Comparison of ENCODE assay signal across 21 cellular contexts in genomic region chr10:47127188-47127587, GRCh38.
A peak's percentile ranks its signal among the peaks of the same experiment; 100 is the strongest.
DNase-seq lines count a peak whose midpoint lies in the region; FAIRE-seq and TF ChIP-seq lines count a peak whose summit lies in the region.
"Had no signal": no experiment of that assay in that cellular context is flagged by ENCODE, and none has a peak within 500 bp of the region (broad histone marks: within the 10 kb centered on the region; RNA-seq: fewer than 3 reads in every experiment).

No MANE protein-coding gene starts in this region.

- H3K27ac ChIP-seq in H9 (ENCODE audit: insufficient read length, low read depth, low read length) (no peak overlapping the region), KOPT-K1 (ENCODE audit: low read depth, low read length, poor library complexity, severe bottlenecking) (peak overlapping the region; percentile 93), H1 (ENCODE audit: low read depth, low read length) (no peak overlapping the region), ovary (no peak overlapping the region)
- H3K27ac ChIP-seq: SJSA1 had no signal

- H2BK120ac ChIP-seq in H9 (ENCODE audit: low read depth, low read length, poor library complexity, severe bottlenecking) (no peak overlapping the region), H1 (replicated peaks; ENCODE audit: low read depth, low read length) (no peak overlapping the region)

- H4K20me1 ChIP-seq in H9 (ENCODE audit: control insufficient read depth, insufficient read depth, insufficient read length) (no peaks in the 10 kb centered on the region), H1 (replicated peaks in 1 of 2; ENCODE audit: control insufficient read depth in 1 of 2, insufficient read depth in 2 of 2, low read length in 2 of 2) (no peaks in the 10 kb centered on the region)

- peaks cover 0 to 1% (median 0%) of the 10 kb centered on the region in 3 experiments; a peak in 1 of 7 replicates for H3K36me3 Mint-ChIP-seq in H9 (ENCODE audit: insufficient read depth in 1 of 3, low read depth in 3 of 3)
- H3K36me3 Mint-ChIP-seq in type B pancreatic cell, result no peaks in the 10 kb centered on the region
- no peaks in the 10 kb centered on the region for H3K36me3 Mint-ChIP-seq in HFFc6 (ENCODE audit: low read depth)
- H3K36me3 Mint-ChIP-seq: CD4-positive, CD25-positive, alpha-beta regulatory T cell had no signal

- H2BK15ac ChIP-seq in H9 (ENCODE audit: low read depth, low read length), result no peak overlapping the region
- no peak overlapping the region for H2BK15ac ChIP-seq in H1 (ENCODE audit: low read length)

- no peak overlapping the region for H3T11ph ChIP-seq in H9 (ENCODE audit: low read length)

- H3K9me3 Mint-ChIP-seq in H9 (peaks cover 5 to 6% of the 10 kb centered on the region in 2 experiments; a peak in 3 of 5 replicates), type B pancreatic cell (peaks cover 4% of the 10 kb centered on the region), HFFc6 (no peaks in the 10 kb centered on the region)

- H3K23me2 ChIP-seq in H9 (ENCODE audit: insufficient read length, low read depth, low read length, poor library complexity, severe bottlenecking) (no peaks in the 10 kb centered on the region), H1 (ENCODE audit: low read depth, low read length) (peaks cover 2% of the 10 kb centered on the region; the same call in 1 of the 2 replicates)

- H2AFZ ChIP-seq in H9 (ENCODE audit: low read length), result no peak overlapping the region
- H2AFZ ChIP-seq in H1 (ENCODE audit: low read length), result peak overlapping the region; percentile 72; the same call in 1 of the 2 replicates

- CTCF ChIA-PET in H1 (lab: Charles Lee; ENCODE audit: partially characterized antibody), result interaction anchor here (1.2 to 1.3 kb wide), 3 partner anchors 14 to 26 kb away, joined by 3 to 5 read pairs (median 3); no protein-coding TSS in a partner anchor

- H3K9ac ChIP-seq in H9 (ENCODE audit: extremely low read depth, insufficient read length, low read length) (no peak overlapping the region), H1 (replicated peaks in 1 of 4; ENCODE audit: extremely low read depth in 1 of 4, low read depth in 3 of 4, low read length in 3 of 4) (no peak overlapping the region)

- H3K4me1 ChIP-seq in H9 (ENCODE audit: insufficient read depth, low read length), result no peaks in the 10 kb centered on the region
- H3K4me1 ChIP-seq in H1 (replicated peaks in 1 of 4; ENCODE audit: control insufficient read depth in 3 of 4, insufficient read depth in 4 of 4, low read length in 3 of 4), result no peaks in the 10 kb centered on the region
- H3K4me1 ChIP-seq in ovary (ENCODE audit: insufficient read depth), result no peaks in the 10 kb centered on the region
- H3K4me1 ChIP-seq: Caco-2, SJSA1 had no signal

- H3K4me3 Mint-ChIP-seq in H9 (no peak overlapping the region), type B pancreatic cell (no peak overlapping the region), HFFc6 (no peak overlapping the region)
- H3K4me3 Mint-ChIP-seq: CD4-positive, CD25-positive, alpha-beta regulatory T cell had no signal

- H4K8ac ChIP-seq in H9 (replicated peaks; ENCODE audit: insufficient read length, low read depth, low read length), result peak overlapping the region; percentile 91
- H4K8ac ChIP-seq in H1 (ENCODE audit: extremely low read depth, insufficient read depth, low read length), result no peak overlapping the region

- DNase-seq in H9 (no peak), H1 (ENCODE audit: low read depth in 1 of 2, low spot score in 2 of 2) (no peak), type B pancreatic cell (ENCODE audit: extremely low spot score, unreplicated experiment) (peak; percentile 22), HFFc6 (no peak), ovary (no peak)
- DNase-seq in stimulated activated CD4-positive, alpha-beta T cell treated with anti-CD3 and anti-CD28 coated beads, Interleukin-2, amount 100 ng/mL, for 24 hours, result no peak
- DNase-seq: Caco-2; CD4-positive, CD25-positive, alpha-beta regulatory T cell; DMS 273 treated with DMSO at 0.1 percent for 48 hours; DMS79 treated with DMSO at 0.1 percent for 48 hours; GOT3; NCI-H1092 treated with DMSO at 0.1 percent for 48 hours; NCI-H1436 treated with DMSO at 0.1 percent for 48 hours; NCI-H2029; NCI-H2227 treated with DMSO at 0.1 percent for 48 hours; NCI-H524; NCI-H82 had no signal

- intact Hi-C loops in ovary (cut with DNase I), result no loop called here

- POLR2A ChIA-PET in H1 (lab: Charles Lee; ENCODE audit: partially characterized antibody), result interaction anchor here (1.0 kb wide), 1 partner anchor 97 kb away, joined by 3 read pairs; no protein-coding TSS in a partner anchor

- peaks cover 3 to 8% of the 10 kb centered on the region in 2 experiments for H3K4me1 Mint-ChIP-seq in H9
- no peaks in the 10 kb centered on the region for H3K4me1 Mint-ChIP-seq in type B pancreatic cell (ENCODE audit: unreplicated experiment)
- H3K4me1 Mint-ChIP-seq in HFFc6 (ENCODE audit: low read depth), result no peaks in the 10 kb centered on the region

- H3K27me3 Mint-ChIP-seq in H9 (ENCODE audit: low read depth) (no peaks in the 10 kb centered on the region; the same call in 1 of the 2 replicates), type B pancreatic cell (no peaks in the 10 kb centered on the region), HFFc6 (ENCODE audit: insufficient read depth) (peaks cover 13% of the 10 kb centered on the region)

- H2AK5ac ChIP-seq in H9 (ENCODE audit: insufficient read length, low read length) (no peak overlapping the region), H1 (ENCODE audit: low read depth, low read length) (no peak overlapping the region)

- TF ChIP-seq POLR2A in H1 (IDR thresholded peaks at IDR 0.05; ENCODE audit: control extremely low read depth in 1 of 2, low read depth in 2 of 2, low read length in 2 of 2) (no peak), ovary (IDR thresholded peaks at IDR 0.05) (no peak)

- H3K14ac ChIP-seq in H9 (ENCODE audit: insufficient read depth, low read length), result peak overlapping the region; percentile 21; the same call in 1 of the 2 replicates
- H3K14ac ChIP-seq in H1 (ENCODE audit: insufficient read length), result no peak overlapping the region

- H3K56ac ChIP-seq in H9 (ENCODE audit: insufficient read length, low read depth, low read length), result no peak overlapping the region
- H3K56ac ChIP-seq in H1 (replicated peaks; ENCODE audit: insufficient read length, low read depth, low read length), result no peak overlapping the region

- no peak overlapping the region for H2BK20ac ChIP-seq in H9 (ENCODE audit: low read depth, low read length, poor library complexity, severe bottlenecking)
- H2BK20ac ChIP-seq in H1 (ENCODE audit: low read length), result no peak overlapping the region

- no peaks in the 10 kb centered on the region for H3K27me3 ChIP-seq in H9 (ENCODE audit: insufficient read depth, low read length)
- H3K27me3 ChIP-seq in H1 (replicated peaks in 1 of 4; ENCODE audit: control insufficient read depth in 3 of 4, extremely low read depth in 1 of 4, insufficient read depth in 3 of 4, low read length in 3 of 4), result no peaks in the 10 kb centered on the region
- H3K27me3 ChIP-seq in ovary, result no peaks in the 10 kb centered on the region
- H3K27me3 ChIP-seq: SJSA1 had no signal

- H3K4me3 ChIP-seq in H1 (ENCODE audit: extremely low read depth in 1 of 4, insufficient read depth in 2 of 4, low read depth in 3 of 4, low read length in 4 of 4) (no peak overlapping the region), ovary (no peak overlapping the region)
- H3K4me3 ChIP-seq: SJSA1 had no signal

- no peak for TF ChIP-seq RAD21 in H1 (IDR thresholded peaks at IDR 0.05 in 1 of 2, conservative IDR thresholded peaks at IDR 0.05 in 1 of 2; ENCODE audit: low read depth in 2 of 2, low read length in 2 of 2)

- H3K4ac ChIP-seq in H9 (ENCODE audit: low read depth, low read length) (no peak overlapping the region), H1 (replicated peaks; ENCODE audit: insufficient read length, low read depth, low read length) (no peak overlapping the region)

- no peak for TF ChIP-seq CTCF in H9 (conservative IDR thresholded peaks at IDR 0.05)
- no peak for TF ChIP-seq CTCF in H1 (IDR thresholded peaks at IDR 0.05; ENCODE audit: control extremely low read depth in 1 of 3, insufficient read depth in 1 of 3, low read depth in 1 of 3, low read length in 3 of 3)
- no peak for TF ChIP-seq CTCF in type B pancreatic cell (conservative IDR thresholded peaks at IDR 0.05)
- no peak for TF ChIP-seq CTCF in HFFc6 (IDR thresholded peaks at IDR 0.05)
- no peak for TF ChIP-seq CTCF in ovary (IDR thresholded peaks at IDR 0.05)

- no peak for FAIRE-seq in H1 (lab: Jason Lieb, UNC)
- FAIRE-seq: GM12891, RCC 7860 had no signal

- no peak overlapping the region for H3K4me2 ChIP-seq in H9 (ENCODE audit: insufficient read depth, insufficient read length, low read length)
- H3K4me2 ChIP-seq in H1 (ENCODE audit: insufficient read depth in 1 of 2, low read depth in 2 of 2, low read length in 2 of 2), result no peak overlapping the region

- H3K79me1 ChIP-seq in H9 (ENCODE audit: insufficient read depth, low read depth, low read length, poor library complexity, severe bottlenecking) (no peaks in the 10 kb centered on the region), H1 (ENCODE audit: low read depth, low read length) (no peaks in the 10 kb centered on the region)

- no CpG with 5 or more reads among the region's 3 CpGs for WGBS in H9 (ENCODE audit: extremely low coverage, insufficient read length, low lambda C conversion rate)
- 82% methylated on average over 2 of the region's 3 CpGs; no CpG with 5 or more reads in 1 of the 2 experiments for WGBS in H1 (ENCODE audit: extremely low coverage in 1 of 2, insufficient coverage in 1 of 2, insufficient read length in 1 of 2, insufficient replicate concordance in 2 of 2, low coverage in 1 of 2, low lambda C conversion rate in 2 of 2, missing lambda C conversion rate in 1 of 2), 2 experiments
- 72 to 80% (median 77%) methylated on average over 3 of the region's 3 CpGs for WGBS in ovary, 3 donors

- H3K18ac ChIP-seq in H9 (ENCODE audit: insufficient read length, low read depth, low read length), result no peak overlapping the region
- H3K18ac ChIP-seq in H1 (ENCODE audit: extremely low read depth, low read length), result no peak overlapping the region

- H2BK5ac ChIP-seq in H9 (ENCODE audit: insufficient read length, low read length) (no peak overlapping the region), H1 (ENCODE audit: low read depth, low read length) (no peak overlapping the region)

- TF ChIP-seq EP300 in H1 (IDR thresholded peaks at IDR 0.05; ENCODE audit: borderline replicate concordance in 1 of 2, low read depth in 2 of 2, low read length in 2 of 2) (no peak), ovary (IDR thresholded peaks at IDR 0.05) (no peak)

- no peaks in the 10 kb centered on the region for H3K79me2 ChIP-seq in H9 (ENCODE audit: insufficient read depth, low read length)
- H3K79me2 ChIP-seq in H1 (ENCODE audit: control insufficient read depth in 1 of 2, insufficient read depth in 2 of 2, low read length in 2 of 2), result no peaks in the 10 kb centered on the region

- no peak overlapping the region for H4K91ac ChIP-seq in H9 (ENCODE audit: insufficient read length, low read depth, low read length)
- no peak overlapping the region for H4K91ac ChIP-seq in H1 (replicated peaks; ENCODE audit: insufficient read length, low read length)

- no peak overlapping the region for H3K23ac ChIP-seq in H9 (ENCODE audit: insufficient read length, low read depth, low read length)
- no peak overlapping the region for H3K23ac ChIP-seq in H1 (ENCODE audit: insufficient read length)

- H3K27ac Mint-ChIP-seq in H9 (no peak overlapping the region), type B pancreatic cell (no peak overlapping the region), HFFc6 (no peak overlapping the region)

- H2BK12ac ChIP-seq in H9 (ENCODE audit: insufficient read length, low read depth, low read length), result no peak overlapping the region
- H2BK12ac ChIP-seq in H1 (ENCODE audit: low read depth, low read length), result no peak overlapping the region

- H3K9me3 ChIP-seq in H9 (ENCODE audit: control insufficient read depth, low read depth, low read length) (no peaks in the 10 kb centered on the region), KOPT-K1 (ENCODE audit: insufficient read depth, low read length, poor library complexity, severe bottlenecking) (no peaks in the 10 kb centered on the region), H1 (ENCODE audit: insufficient read depth in 2 of 2, low read depth in 1 of 2, low read length in 1 of 2) (no peaks in the 10 kb centered on the region), ovary (no peaks in the 10 kb centered on the region)
- H3K9me3 ChIP-seq: Caco-2, SJSA1 had no signal

- H3K36me3 ChIP-seq in KOPT-K1 (ENCODE audit: insufficient read depth, low read length) (no peaks in the 10 kb centered on the region), H1 (ENCODE audit: control insufficient read depth in 2 of 4, insufficient read depth in 4 of 4, low read length in 3 of 4) (no peaks in the 10 kb centered on the region), ovary (no peaks in the 10 kb centered on the region)
- H3K36me3 ChIP-seq: SJSA1 had no signal

- H4K5ac ChIP-seq in H9 (ENCODE audit: insufficient read length, low read depth, low read length) (no peak overlapping the region), H1 (ENCODE audit: insufficient read length, low read depth, low read length) (no peak overlapping the region)
